In genomic region chr13:25860862-25861261, GRCh38 we compare ENCODE assay signal across 18 cellular contexts.
DNase-seq lines count a peak whose midpoint lies in the region; ATAC-seq, FAIRE-seq and TF ChIP-seq lines count a peak whose summit lies in the region.
"Had no signal": no experiment of that assay in that cellular context is flagged by ENCODE, and none has a peak within 500 bp of the region (broad histone marks: within the 10 kb centered on the region; RNA-seq: fewer than 3 reads in every experiment).

No MANE protein-coding gene starts in this region.

- no peak for TF ChIP-seq POLR2A in esophagus muscularis mucosa (IDR thresholded peaks at IDR 0.05; ENCODE audit: low read depth)

- TF ChIP-seq CTCF in nephron progenitor cell (IDR thresholded peaks at IDR 0.05): no peak
- no peak for TF ChIP-seq CTCF in progenitor cell of endocrine pancreas (IDR thresholded peaks at IDR 0.05; ENCODE audit: unreplicated experiment)
- TF ChIP-seq CTCF in esophagus muscularis mucosa (IDR thresholded peaks at IDR 0.05): no peak

- CTCF ChIA-PET in activated CD8-positive, alpha-beta T cell treated with anti-CD3 and anti-CD28 coated beads, Interleukin-2, amount 10 ng/mL, durations not matched to agents 7 days and 5 days (lab: Charles Lee): no interaction called here

- H3K36me3 ChIP-seq in esophagus muscularis mucosa: no peaks in the 10 kb centered on the region
- H3K36me3 ChIP-seq: HAP-1, neutrophil had no signal

- H3K27me3 Mint-ChIP-seq in nephron progenitor cell (ENCODE audit: low read depth, poor library complexity) (peaks cover 7% of the 10 kb centered on the region), progenitor cell of endocrine pancreas (peaks cover 14% of the 10 kb centered on the region)
- H3K27me3 Mint-ChIP-seq in activated CD8-positive, alpha-beta T cell treated with anti-CD3 and anti-CD28 coated beads, Interleukin-2, amount 10 ng/mL, durations not matched to agents 7 days and 5 days (ENCODE audit: low read depth): peaks cover 12% of the 10 kb centered on the region
- H3K27me3 Mint-ChIP-seq: activated naive CD8-positive, alpha-beta T cell treated with anti-CD3 and anti-CD28 coated beads for 36 hours had no signal

- TF ChIP-seq EP300 in esophagus muscularis mucosa (IDR thresholded peaks at IDR 0.05): no peak

- no peaks in the 10 kb centered on the region for H3K9me3 ChIP-seq in esophagus muscularis mucosa
- H3K9me3 ChIP-seq: Caco-2, HAP-1, neutrophil had no signal

- H3K9me3 Mint-ChIP-seq in nephron progenitor cell (no peaks in the 10 kb centered on the region), progenitor cell of endocrine pancreas (ENCODE audit: low read depth) (no peaks in the 10 kb centered on the region)
- H3K9me3 Mint-ChIP-seq in activated CD8-positive, alpha-beta T cell treated with anti-CD3 and anti-CD28 coated beads, Interleukin-2, amount 10 ng/mL, durations not matched to agents 7 days and 5 days (ENCODE audit: insufficient read depth): no peaks in the 10 kb centered on the region
- H3K9me3 Mint-ChIP-seq: activated naive CD8-positive, alpha-beta T cell treated with anti-CD3 and anti-CD28 coated beads for 36 hours; activated T-cell treated with anti-CD3 and anti-CD28 coated beads, Interleukin-2, amount 50 U/mL, for 4 hours had no signal

- H3K27ac Mint-ChIP-seq in nephron progenitor cell (no peak overlapping the region), progenitor cell of endocrine pancreas (no peak overlapping the region)
- H3K27ac Mint-ChIP-seq in activated CD8-positive, alpha-beta T cell treated with anti-CD3 and anti-CD28 coated beads, Interleukin-2, amount 10 ng/mL, durations not matched to agents 7 days and 5 days: no peak overlapping the region
- H3K27ac Mint-ChIP-seq: activated naive CD8-positive, alpha-beta T cell treated with anti-CD3 and anti-CD28 coated beads for 36 hours had no signal

- intact Hi-C loops in esophagus muscularis mucosa (cut with DNase I): no loop called here

- POLR2A ChIA-PET in activated CD8-positive, alpha-beta T cell treated with anti-CD3 and anti-CD28 coated beads, Interleukin-2, amount 10 ng/mL, durations not matched to agents 7 days and 5 days (lab: Charles Lee): interaction anchor here (0.6 kb wide), 1 partner anchor 158 kb away, joined by 5 read pairs; no protein-coding TSS in a partner anchor

- no peak overlapping the region for H3K27ac ChIP-seq in esophagus muscularis mucosa (replicated peaks in 1 of 4)
- H3K27ac ChIP-seq: hepatocyte, neutrophil had no signal

- H3K4me1 Mint-ChIP-seq in nephron progenitor cell: peaks cover 64% of the 10 kb centered on the region
- peaks cover 5% of the 10 kb centered on the region for H3K4me1 Mint-ChIP-seq in progenitor cell of endocrine pancreas (ENCODE audit: low read depth)
- no peaks in the 10 kb centered on the region for H3K4me1 Mint-ChIP-seq in activated CD8-positive, alpha-beta T cell treated with anti-CD3 and anti-CD28 coated beads, Interleukin-2, amount 10 ng/mL, durations not matched to agents 7 days and 5 days (ENCODE audit: low read depth)
- H3K4me1 Mint-ChIP-seq: activated naive CD8-positive, alpha-beta T cell treated with anti-CD3 and anti-CD28 coated beads for 36 hours had no signal

- DNase-seq in EH (ENCODE audit: low read depth) (peak; percentile 13), RCC 7860 (ENCODE audit: low spot score) (peak; percentile 48), dedifferentiated amniotic fluid mesenchymal stem cell (ENCODE audit: extremely low spot score) (peak; percentile 68), nephron progenitor cell (no peak), progenitor cell of endocrine pancreas (ENCODE audit: low spot score, unreplicated experiment) (no peak), esophagus muscularis mucosa (ENCODE audit: extremely low spot score) (no peak)
- DNase-seq in activated CD8-positive, alpha-beta T cell treated with anti-CD3 and anti-CD28 coated beads, Interleukin-2, amount 10 ng/mL, durations not matched to agents 7 days and 5 days: no peak
- DNase-seq: activated naive CD8-positive, alpha-beta T cell treated with anti-CD3 and anti-CD28 coated beads for 36 hours; activated T-cell treated with anti-CD3 and anti-CD28 coated beads, Interleukin-2, amount 50 U/mL, for 4 hours; Caco-2; MV-4-11; NCI-H2081 treated with DMSO at 0.1 percent for 48 hours had no signal

- H3K4me1 ChIP-seq in esophagus muscularis mucosa: no peaks in the 10 kb centered on the region
- H3K4me1 ChIP-seq: Caco-2, HAP-1 had no signal

- 90% methylated on average over 3 of the region's 3 CpGs for whole genome bisulfite sequencing in esophagus muscularis mucosa

- H3K4me3 ChIP-seq in esophagus muscularis mucosa: no peak overlapping the region
- H3K4me3 ChIP-seq: HAP-1, hepatocyte had no signal

- no peaks in the 10 kb centered on the region for H3K36me3 Mint-ChIP-seq in nephron progenitor cell (ENCODE audit: low read depth)
- H3K36me3 Mint-ChIP-seq in progenitor cell of endocrine pancreas (ENCODE audit: insufficient read depth): no peaks in the 10 kb centered on the region
- no peaks in the 10 kb centered on the region for H3K36me3 Mint-ChIP-seq in activated CD8-positive, alpha-beta T cell treated with anti-CD3 and anti-CD28 coated beads, Interleukin-2, amount 10 ng/mL, durations not matched to agents 7 days and 5 days (ENCODE audit: low read depth)
- H3K36me3 Mint-ChIP-seq: activated naive CD8-positive, alpha-beta T cell treated with anti-CD3 and anti-CD28 coated beads for 36 hours had no signal

- peak overlapping the region; percentile 2 for H3K4me3 Mint-ChIP-seq in nephron progenitor cell
- no peak overlapping the region for H3K4me3 Mint-ChIP-seq in progenitor cell of endocrine pancreas (ENCODE audit: low read depth)
- H3K4me3 Mint-ChIP-seq in activated CD8-positive, alpha-beta T cell treated with anti-CD3 and anti-CD28 coated beads, Interleukin-2, amount 10 ng/mL, durations not matched to agents 7 days and 5 days: no peak overlapping the region
- H3K4me3 Mint-ChIP-seq: activated naive CD8-positive, alpha-beta T cell treated with anti-CD3 and anti-CD28 coated beads for 36 hours; activated T-cell treated with anti-CD3 and anti-CD28 coated beads, Interleukin-2, amount 50 U/mL, for 4 hours had no signal

- no peak for ATAC-seq in activated CD8-positive, alpha-beta T cell treated with anti-CD3 and anti-CD28 coated beads, Interleukin-2, amount 10 ng/mL, durations not matched to agents 7 days and 5 days
- ATAC-seq in HG02798 (IDR thresholded peaks at IDR 0.05; ENCODE audit: poor library complexity, unreplicated experiment): no peak
- ATAC-seq: activated T-cell treated with anti-CD3 and anti-CD28 coated beads, Interleukin-2, amount 50 U/mL, for 4 hours; sciatic nerve had no signal

- no peaks in the 10 kb centered on the region for H3K27me3 ChIP-seq in esophagus muscularis mucosa
- H3K27me3 ChIP-seq: hepatocyte, neutrophil had no signal

- peak; percentile 80 for FAIRE-seq in RCC 7860 (lab: Jason Lieb, UNC)
- FAIRE-seq: TTC549 had no signal

Comparison
In these comparisons a context has a peak if more than half of its experiments do, and no peak if none do; other contexts are left out.
1. DNase-seq: peak in EH (single experiment), RCC 7860 (single experiment) and dedifferentiated amniotic fluid mesenchymal stem cell (single experiment); none in nephron progenitor cell (single experiment), progenitor cell of endocrine pancreas (single experiment), activated CD8-positive, alpha-beta T cell treated with anti-CD3 and anti-CD28 coated beads, Interleukin-2, amount 10 ng/mL, durations not matched to agents 7 days and 5 days (single experiment) and esophagus muscularis mucosa (single experiment).